In the genomic region with DNA sequence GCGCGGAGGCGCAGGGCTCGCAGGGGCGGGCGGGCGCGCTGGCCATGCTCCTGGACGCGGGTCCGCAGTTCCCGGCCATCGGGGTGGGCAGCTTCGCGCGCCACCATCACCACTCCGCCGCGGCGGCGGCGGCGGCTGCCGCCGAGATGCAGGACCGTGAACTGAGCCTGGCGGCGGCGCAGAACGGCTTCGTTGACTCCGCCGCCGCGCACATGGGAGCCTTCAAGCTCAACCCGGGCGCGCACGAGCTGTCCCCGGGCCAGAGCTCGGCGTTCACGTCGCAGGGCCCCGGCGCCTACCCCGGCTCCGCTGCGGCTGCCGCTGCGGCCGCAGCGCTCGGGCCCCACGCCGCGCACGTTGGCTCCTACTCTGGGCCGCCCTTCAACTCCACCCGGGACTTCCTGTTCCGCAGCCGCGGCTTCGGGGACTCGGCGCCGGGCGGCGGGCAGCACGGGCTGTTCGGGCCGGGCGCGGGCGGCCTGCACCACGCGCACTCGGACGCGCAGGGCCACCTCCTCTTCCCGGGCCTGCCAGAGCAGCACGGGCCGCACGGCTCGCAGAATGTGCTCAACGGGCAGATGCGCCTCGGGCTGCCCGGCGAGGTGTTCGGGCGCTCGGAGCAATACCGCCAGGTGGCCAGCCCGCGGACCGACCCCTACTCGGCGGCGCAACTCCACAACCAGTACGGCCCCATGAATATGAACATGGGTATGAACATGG, we compare ENCODE assay signal across 2 cellular contexts.
A peak's percentile ranks its signal among the peaks of the same experiment; 100 is the strongest.
TF ChIP-seq lines count a peak whose summit lies in the region.

No MANE protein-coding gene starts in this region.

TF ChIP-seq in HEK293, 187 proteins besides CTCF, POLR2A, EP300 and RAD21 (continued from another document):
- TF ChIP-seq ZNF423 (tag by site-specific recombination; IDR thresholded peaks at IDR 0.05) (no peak), ZNF600 (tag by site-specific recombination; IDR thresholded peaks at IDR 0.05) (peak; percentile 63), ZNF660 (tag by site-specific recombination; IDR thresholded peaks at IDR 0.05) (0 out of 2 replicates have a peak, but pooled peaks have one; percentile 12), BCL11B (tag by site-specific recombination; IDR thresholded peaks at IDR 0.05; ENCODE audit: low read depth) (no peak)
- TF ChIP-seq, protein P1, sequence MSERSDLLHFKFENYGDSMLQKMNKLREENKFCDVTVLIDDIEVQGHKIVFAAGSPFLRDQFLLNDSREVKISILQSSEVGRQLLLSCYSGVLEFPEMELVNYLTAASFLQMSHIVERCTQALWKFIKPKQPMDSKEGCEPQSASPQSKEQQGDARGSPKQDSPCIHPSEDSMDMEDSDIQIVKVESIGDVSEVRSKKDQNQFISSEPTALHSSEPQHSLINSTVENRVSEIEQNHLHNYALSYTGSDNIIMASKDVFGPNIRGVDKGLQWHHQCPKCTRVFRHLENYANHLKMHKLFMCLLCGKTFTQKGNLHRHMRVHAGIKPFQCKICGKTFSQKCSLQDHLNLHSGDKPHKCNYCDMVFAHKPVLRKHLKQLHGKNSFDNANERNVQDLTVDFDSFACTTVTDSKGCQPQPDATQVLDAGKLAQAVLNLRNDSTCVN (tag by site-specific recombination; optimal IDR thresholded peaks at IDR 0.05), result peak; percentile 78

TF ChIP-seq in HepG2, 621 proteins besides CTCF, POLR2A, EP300 and RAD21 (continued from another document and continues in another):
- TF ChIP-seq PRMT3 (CRISPR knock-in tag; IDR thresholded peaks at IDR 0.05; ENCODE audit: borderline replicate concordance, low read depth), result no peak
- no peak for TF ChIP-seq ZNF605 (CRISPR knock-in tag; IDR thresholded peaks at IDR 0.05)
- TF ChIP-seq, protein P2, sequence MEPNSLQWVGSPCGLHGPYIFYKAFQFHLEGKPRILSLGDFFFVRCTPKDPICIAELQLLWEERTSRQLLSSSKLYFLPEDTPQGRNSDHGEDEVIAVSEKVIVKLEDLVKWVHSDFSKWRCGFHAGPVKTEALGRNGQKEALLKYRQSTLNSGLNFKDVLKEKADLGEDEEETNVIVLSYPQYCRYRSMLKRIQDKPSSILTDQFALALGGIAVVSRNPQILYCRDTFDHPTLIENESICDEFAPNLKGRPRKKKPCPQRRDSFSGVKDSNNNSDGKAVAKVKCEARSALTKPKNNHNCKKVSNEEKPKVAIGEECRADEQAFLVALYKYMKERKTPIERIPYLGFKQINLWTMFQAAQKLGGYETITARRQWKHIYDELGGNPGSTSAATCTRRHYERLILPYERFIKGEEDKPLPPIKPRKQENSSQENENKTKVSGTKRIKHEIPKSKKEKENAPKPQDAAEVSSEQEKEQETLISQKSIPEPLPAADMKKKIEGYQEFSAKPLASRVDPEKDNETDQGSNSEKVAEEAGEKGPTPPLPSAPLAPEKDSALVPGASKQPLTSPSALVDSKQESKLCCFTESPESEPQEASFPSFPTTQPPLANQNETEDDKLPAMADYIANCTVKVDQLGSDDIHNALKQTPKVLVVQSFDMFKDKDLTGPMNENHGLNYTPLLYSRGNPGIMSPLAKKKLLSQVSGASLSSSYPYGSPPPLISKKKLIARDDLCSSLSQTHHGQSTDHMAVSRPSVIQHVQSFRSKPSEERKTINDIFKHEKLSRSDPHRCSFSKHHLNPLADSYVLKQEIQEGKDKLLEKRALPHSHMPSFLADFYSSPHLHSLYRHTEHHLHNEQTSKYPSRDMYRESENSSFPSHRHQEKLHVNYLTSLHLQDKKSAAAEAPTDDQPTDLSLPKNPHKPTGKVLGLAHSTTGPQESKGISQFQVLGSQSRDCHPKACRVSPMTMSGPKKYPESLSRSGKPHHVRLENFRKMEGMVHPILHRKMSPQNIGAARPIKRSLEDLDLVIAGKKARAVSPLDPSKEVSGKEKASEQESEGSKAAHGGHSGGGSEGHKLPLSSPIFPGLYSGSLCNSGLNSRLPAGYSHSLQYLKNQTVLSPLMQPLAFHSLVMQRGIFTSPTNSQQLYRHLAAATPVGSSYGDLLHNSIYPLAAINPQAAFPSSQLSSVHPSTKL (CRISPR knock-in tag; IDR thresholded peaks at IDR 0.05), result no peak
- TF ChIP-seq, protein P3, sequence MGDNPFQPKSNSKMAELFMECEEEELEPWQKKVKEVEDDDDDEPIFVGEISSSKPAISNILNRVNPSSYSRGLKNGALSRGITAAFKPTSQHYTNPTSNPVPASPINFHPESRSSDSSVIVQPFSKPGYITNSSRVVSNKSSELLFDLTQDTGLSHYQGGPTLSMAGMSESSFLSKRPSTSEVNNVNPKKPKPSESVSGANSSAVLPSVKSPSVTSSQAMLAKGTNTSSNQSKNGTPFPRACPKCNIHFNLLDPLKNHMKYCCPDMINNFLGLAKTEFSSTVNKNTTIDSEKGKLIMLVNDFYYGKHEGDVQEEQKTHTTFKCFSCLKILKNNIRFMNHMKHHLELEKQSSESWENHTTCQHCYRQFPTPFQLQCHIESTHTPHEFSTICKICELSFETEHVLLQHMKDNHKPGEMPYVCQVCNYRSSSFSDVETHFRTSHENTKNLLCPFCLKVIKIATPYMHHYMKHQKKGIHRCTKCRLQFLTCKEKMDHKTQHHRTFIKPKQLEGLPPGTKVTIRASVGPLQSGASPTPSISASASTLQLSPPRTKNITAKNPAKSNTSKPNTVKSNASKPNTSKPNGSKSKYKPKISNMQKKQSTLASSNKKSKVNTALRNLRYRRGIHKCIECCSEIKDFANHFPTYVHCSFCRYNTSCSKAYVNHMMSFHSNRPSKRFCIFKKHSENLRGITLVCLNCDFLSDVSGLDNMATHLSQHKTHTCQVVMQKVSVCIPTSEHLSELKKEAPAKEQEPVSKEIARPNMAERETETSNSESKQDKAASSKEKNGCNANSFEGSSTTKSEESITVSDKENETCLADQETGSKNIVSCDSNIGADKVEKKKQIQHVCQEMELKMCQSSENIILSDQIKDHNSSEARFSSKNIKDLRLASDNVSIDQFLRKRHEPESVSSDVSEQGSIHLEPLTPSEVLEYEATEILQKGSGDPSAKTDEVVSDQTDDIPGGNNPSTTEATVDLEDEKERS (CRISPR knock-in tag; IDR thresholded peaks at IDR 0.05), result no peak
- TF ChIP-seq RELA (CRISPR knock-in tag; IDR thresholded peaks at IDR 0.05), result no peak
- no peak for TF ChIP-seq ZFP82 (CRISPR knock-in tag; IDR thresholded peaks at IDR 0.05; ENCODE audit: borderline replicate concordance)
- TF ChIP-seq ZNF83 (CRISPR knock-in tag; IDR thresholded peaks at IDR 0.05; ENCODE audit: borderline replicate concordance), result no peak
- TF ChIP-seq, protein P4, sequence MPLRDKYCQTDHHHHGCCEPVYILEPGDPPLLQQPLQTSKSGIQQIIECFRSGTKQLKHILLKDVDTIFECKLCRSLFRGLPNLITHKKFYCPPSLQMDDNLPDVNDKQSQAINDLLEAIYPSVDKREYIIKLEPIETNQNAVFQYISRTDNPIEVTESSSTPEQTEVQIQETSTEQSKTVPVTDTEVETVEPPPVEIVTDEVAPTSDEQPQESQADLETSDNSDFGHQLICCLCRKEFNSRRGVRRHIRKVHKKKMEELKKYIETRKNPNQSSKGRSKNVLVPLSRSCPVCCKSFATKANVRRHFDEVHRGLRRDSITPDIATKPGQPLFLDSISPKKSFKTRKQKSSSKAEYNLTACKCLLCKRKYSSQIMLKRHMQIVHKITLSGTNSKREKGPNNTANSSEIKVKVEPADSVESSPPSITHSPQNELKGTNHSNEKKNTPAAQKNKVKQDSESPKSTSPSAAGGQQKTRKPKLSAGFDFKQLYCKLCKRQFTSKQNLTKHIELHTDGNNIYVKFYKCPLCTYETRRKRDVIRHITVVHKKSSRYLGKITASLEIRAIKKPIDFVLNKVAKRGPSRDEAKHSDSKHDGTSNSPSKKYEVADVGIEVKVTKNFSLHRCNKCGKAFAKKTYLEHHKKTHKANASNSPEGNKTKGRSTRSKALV (CRISPR knock-in tag; IDR thresholded peaks at IDR 0.05), result peak; percentile 87
- TF ChIP-seq, protein P5, sequence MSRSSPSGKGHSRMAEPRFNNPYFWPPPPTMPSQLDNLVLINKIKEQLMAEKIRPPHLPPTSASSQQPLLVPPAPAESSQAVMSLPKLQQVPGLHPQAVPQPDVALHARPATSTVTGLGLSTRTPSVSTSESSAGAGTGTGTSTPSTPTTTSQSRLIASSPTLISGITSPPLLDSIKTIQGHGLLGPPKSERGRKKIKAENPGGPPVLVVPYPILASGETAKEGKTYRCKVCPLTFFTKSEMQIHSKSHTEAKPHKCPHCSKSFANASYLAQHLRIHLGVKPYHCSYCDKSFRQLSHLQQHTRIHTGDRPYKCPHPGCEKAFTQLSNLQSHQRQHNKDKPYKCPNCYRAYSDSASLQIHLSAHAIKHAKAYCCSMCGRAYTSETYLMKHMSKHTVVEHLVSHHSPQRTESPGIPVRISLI (CRISPR knock-in tag; IDR thresholded peaks at IDR 0.05; ENCODE audit: borderline replicate concordance), result no peak
- TF ChIP-seq, protein P6, sequence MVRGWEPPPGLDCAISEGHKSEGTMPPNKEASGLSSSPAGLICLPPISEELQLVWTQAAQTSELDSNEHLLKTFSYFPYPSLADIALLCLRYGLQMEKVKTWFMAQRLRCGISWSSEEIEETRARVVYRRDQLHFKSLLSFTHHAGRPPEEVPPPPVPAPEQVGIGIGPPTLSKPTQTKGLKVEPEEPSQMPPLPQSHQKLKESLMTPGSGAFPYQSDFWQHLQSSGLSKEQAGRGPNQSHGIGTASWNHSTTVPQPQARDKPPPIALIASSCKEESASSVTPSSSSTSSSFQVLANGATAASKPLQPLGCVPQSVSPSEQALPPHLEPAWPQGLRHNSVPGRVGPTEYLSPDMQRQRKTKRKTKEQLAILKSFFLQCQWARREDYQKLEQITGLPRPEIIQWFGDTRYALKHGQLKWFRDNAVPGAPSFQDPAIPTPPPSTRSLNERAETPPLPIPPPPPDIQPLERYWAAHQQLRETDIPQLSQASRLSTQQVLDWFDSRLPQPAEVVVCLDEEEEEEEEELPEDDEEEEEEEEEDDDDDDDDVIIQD (CRISPR knock-in tag; IDR thresholded peaks at IDR 0.05; ENCODE audit: low read depth), result no peak
- TF ChIP-seq FOXM1 (CRISPR knock-in tag; IDR thresholded peaks at IDR 0.05), result no peak
- no peak for TF ChIP-seq NFE2L2 (IDR thresholded peaks at IDR 0.05; ENCODE audit: low read length)
- TF ChIP-seq GTF2F1 (IDR thresholded peaks at IDR 0.05; ENCODE audit: low read length), result no peak
- TF ChIP-seq, protein P7, sequence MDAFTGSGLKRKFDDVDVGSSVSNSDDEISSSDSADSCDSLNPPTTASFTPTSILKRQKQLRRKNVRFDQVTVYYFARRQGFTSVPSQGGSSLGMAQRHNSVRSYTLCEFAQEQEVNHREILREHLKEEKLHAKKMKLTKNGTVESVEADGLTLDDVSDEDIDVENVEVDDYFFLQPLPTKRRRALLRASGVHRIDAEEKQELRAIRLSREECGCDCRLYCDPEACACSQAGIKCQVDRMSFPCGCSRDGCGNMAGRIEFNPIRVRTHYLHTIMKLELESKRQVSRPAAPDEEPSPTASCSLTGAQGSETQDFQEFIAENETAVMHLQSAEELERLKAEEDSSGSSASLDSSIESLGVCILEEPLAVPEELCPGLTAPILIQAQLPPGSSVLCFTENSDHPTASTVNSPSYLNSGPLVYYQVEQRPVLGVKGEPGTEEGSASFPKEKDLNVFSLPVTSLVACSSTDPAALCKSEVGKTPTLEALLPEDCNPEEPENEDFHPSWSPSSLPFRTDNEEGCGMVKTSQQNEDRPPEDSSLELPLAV (CRISPR knock-in tag; conservative IDR thresholded peaks at IDR 0.05; ENCODE audit: low read depth), result no peak
- TF ChIP-seq, protein P8, sequence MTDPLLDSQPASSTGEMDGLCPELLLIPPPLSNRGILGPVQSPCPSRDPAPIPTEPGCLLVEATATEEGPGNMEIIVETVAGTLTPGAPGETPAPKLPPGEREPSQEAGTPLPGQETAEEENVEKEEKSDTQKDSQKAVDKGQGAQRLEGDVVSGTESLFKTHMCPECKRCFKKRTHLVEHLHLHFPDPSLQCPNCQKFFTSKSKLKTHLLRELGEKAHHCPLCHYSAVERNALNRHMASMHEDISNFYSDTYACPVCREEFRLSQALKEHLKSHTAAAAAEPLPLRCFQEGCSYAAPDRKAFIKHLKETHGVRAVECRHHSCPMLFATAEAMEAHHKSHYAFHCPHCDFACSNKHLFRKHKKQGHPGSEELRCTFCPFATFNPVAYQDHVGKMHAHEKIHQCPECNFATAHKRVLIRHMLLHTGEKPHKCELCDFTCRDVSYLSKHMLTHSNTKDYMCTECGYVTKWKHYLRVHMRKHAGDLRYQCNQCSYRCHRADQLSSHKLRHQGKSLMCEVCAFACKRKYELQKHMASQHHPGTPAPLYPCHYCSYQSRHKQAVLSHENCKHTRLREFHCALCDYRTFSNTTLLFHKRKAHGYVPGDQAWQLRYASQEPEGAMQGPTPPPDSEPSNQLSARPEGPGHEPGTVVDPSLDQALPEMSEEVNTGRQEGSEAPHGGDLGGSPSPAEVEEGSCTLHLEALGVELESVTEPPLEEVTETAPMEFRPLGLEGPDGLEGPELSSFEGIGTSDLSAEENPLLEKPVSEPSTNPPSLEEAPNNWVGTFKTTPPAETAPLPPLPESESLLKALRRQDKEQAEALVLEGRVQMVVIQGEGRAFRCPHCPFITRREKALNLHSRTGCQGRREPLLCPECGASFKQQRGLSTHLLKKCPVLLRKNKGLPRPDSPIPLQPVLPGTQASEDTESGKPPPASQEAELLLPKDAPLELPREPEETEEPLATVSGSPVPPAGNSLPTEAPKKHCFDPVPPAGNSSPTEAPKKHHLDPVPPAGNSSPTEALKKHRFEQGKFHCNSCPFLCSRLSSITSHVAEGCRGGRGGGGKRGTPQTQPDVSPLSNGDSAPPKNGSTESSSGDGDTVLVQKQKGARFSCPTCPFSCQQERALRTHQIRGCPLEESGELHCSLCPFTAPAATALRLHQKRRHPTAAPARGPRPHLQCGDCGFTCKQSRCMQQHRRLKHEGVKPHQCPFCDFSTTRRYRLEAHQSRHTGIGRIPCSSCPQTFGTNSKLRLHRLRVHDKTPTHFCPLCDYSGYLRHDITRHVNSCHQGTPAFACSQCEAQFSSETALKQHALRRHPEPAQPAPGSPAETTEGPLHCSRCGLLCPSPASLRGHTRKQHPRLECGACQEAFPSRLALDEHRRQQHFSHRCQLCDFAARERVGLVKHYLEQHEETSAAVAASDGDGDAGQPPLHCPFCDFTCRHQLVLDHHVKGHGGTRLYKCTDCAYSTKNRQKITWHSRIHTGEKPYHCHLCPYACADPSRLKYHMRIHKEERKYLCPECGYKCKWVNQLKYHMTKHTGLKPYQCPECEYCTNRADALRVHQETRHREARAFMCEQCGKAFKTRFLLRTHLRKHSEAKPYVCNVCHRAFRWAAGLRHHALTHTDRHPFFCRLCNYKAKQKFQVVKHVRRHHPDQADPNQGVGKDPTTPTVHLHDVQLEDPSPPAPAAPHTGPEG (CRISPR knock-in tag; IDR thresholded peaks at IDR 0.05), result peak; percentile 40; the same call in 1 of the 2 replicates
- TF ChIP-seq ATF7-NPFF (CRISPR knock-in tag; IDR thresholded peaks at IDR 0.05; ENCODE audit: low read depth), result peak; percentile 79; the same call in 1 of the 2 replicates
- TF ChIP-seq, protein P9, sequence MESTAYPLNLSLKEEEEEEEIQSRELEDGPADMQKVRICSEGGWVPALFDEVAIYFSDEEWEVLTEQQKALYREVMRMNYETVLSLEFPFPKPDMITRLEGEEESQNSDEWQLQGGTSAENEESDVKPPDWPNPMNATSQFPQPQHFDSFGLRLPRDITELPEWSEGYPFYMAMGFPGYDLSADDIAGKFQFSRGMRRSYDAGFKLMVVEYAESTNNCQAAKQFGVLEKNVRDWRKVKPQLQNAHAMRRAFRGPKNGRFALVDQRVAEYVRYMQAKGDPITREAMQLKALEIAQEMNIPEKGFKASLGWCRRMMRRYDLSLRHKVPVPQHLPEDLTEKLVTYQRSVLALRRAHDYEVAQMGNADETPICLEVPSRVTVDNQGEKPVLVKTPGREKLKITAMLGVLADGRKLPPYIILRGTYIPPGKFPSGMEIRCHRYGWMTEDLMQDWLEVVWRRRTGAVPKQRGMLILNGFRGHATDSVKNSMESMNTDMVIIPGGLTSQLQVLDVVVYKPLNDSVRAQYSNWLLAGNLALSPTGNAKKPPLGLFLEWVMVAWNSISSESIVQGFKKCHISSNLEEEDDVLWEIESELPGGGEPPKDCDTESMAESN (CRISPR knock-in tag; conservative IDR thresholded peaks at IDR 0.05), result no peak; the same call in 1 of the 2 replicates
- TF ChIP-seq NCOR1 (IDR thresholded peaks at IDR 0.05; ENCODE audit: borderline replicate concordance, low read length), result no peak
